In the genomic region with DNA sequence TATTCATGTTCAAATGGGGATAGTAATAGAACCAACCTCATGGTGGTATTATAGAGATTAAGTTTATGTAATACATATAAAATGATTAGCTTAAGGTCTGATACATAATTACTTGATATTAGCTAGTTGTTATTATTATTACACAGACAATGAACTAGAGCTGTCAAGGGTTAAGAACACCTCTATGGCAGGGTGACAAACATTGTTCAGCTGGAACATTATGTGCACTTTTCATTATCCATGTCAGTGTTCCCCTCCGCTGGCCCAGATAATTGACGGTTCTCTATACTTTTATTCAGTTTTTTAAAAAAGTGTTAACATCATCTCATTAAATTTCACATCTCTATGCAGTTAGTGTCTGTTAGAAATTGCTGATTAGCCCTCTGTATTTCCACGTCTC, we compare ENCODE assay signal across 22 cellular contexts.
DNase-seq lines count a peak whose midpoint lies in the region; ATAC-seq and TF ChIP-seq lines count a peak whose summit lies in the region.
"Had no signal": no experiment of that assay in that cellular context is flagged by ENCODE, and none has a peak within 500 bp of the region (broad histone marks: within the 10 kb centered on the region; RNA-seq: fewer than 3 reads in every experiment).

No MANE protein-coding gene starts in this region.

- CTCF ChIA-PET in activated CD8-positive, alpha-beta T cell treated with anti-CD3 and anti-CD28 coated beads for 36 hours (lab: Charles Lee): no interaction called here

- peak overlapping the region; percentile 55; the same call in 1 of the 2 replicates for H3K27ac ChIP-seq in KMS-11

- H3K9me3 Mint-ChIP-seq in memory B cell: peaks cover 9% of the 10 kb centered on the region
- H3K9me3 Mint-ChIP-seq in activated CD8-positive, alpha-beta T cell treated with anti-CD3 and anti-CD28 coated beads for 36 hours: peaks cover 14% of the 10 kb centered on the region

- no peak overlapping the region for H3K4me3 ChIP-seq in KMS-11 (IDR thresholded peaks at IDR 0.05; ENCODE audit: insufficient read depth, low read depth, low read length)

- no peak overlapping the region for H3K9ac ChIP-seq in KMS-11

- no peak overlapping the region for H3K4me3 Mint-ChIP-seq in memory B cell
- H3K4me3 Mint-ChIP-seq in activated CD8-positive, alpha-beta T cell treated with anti-CD3 and anti-CD28 coated beads for 36 hours: no peak overlapping the region
- H3K4me3 Mint-ChIP-seq: CD4-positive, CD25-positive, alpha-beta regulatory T cell had no signal

- peaks cover 10% of the 10 kb centered on the region; the same call in 1 of the 2 replicates for H3K36me3 ChIP-seq in KMS-11 (ENCODE audit: insufficient read depth)
- H3K36me3 ChIP-seq: BE2C had no signal

- peak overlapping the region; percentile 99 for H3K27ac Mint-ChIP-seq in memory B cell
- no peak overlapping the region for H3K27ac Mint-ChIP-seq in activated CD8-positive, alpha-beta T cell treated with anti-CD3 and anti-CD28 coated beads for 36 hours
- H3K27ac Mint-ChIP-seq: CD4-positive, CD25-positive, alpha-beta regulatory T cell had no signal

- peaks cover 35% of the 10 kb centered on the region for H3K4me1 Mint-ChIP-seq in memory B cell
- H3K4me1 Mint-ChIP-seq in activated CD8-positive, alpha-beta T cell treated with anti-CD3 and anti-CD28 coated beads for 36 hours (ENCODE audit: low read depth): peaks cover 12% of the 10 kb centered on the region
- H3K4me1 Mint-ChIP-seq: CD4-positive, CD25-positive, alpha-beta regulatory T cell had no signal

- peaks cover 100% of the 10 kb centered on the region for H3K79me2 ChIP-seq in KMS-11 (ENCODE audit: insufficient read depth, low read depth)

- H3K4me2 ChIP-seq in KMS-11: peak overlapping the region; percentile 79

- no peak for TF ChIP-seq CTCF in KMS-11 (conservative IDR thresholded peaks at IDR 0.05; ENCODE audit: low read depth, low read length)
- TF ChIP-seq CTCF in activated CD8-positive, alpha-beta T cell treated with anti-CD3 and anti-CD28 coated beads for 36 hours (IDR thresholded peaks at IDR 0.05): no peak

- DNase-seq in NCI-H748 (lab: John Stamatoyannopoulos, UW; ENCODE audit: unreplicated experiment) (peak; percentile 66), NCI-H748 treated with DMSO at 0.1 percent for 48 hours (lab: John Stamatoyannopoulos, UW) (no peak), NCI-H146 treated with DMSO at 0.1 percent for 48 hours (lab: John Stamatoyannopoulos, UW; ENCODE audit: unreplicated experiment) (peak; percentile 30), memory B cell (ENCODE audit: low spot score in 2 of 2) (no peak), amniotic stem cell (lab: John Stamatoyannopoulos, UW) (no peak)
- DNase-seq in activated CD8-positive, alpha-beta T cell treated with anti-CD3 and anti-CD28 coated beads for 36 hours: no peak
- DNase-seq: 8988T; BE2C; CD4-positive, CD25-positive, alpha-beta regulatory T cell; COR-L47; DMS 273 treated with DMSO at 0.1 percent for 48 hours; DND-41; GDM1; KBM-7; NCI-H187; NCI-H526; PC-3; RPMI8226; SIG-M5 had no signal

- intact Hi-C loops in activated CD8-positive, alpha-beta T cell treated with anti-CD3 and anti-CD28 coated beads for 36 hours (cut with micrococcal nuclease): no loop called here

- peaks cover 92% of the 10 kb centered on the region for H3K4me1 ChIP-seq in KMS-11 (ENCODE audit: low read depth, poor library complexity, severe bottlenecking)
- H3K4me1 ChIP-seq: BE2C had no signal

- H3K36me3 Mint-ChIP-seq in memory B cell: peaks cover 31% of the 10 kb centered on the region
- no peaks in the 10 kb centered on the region for H3K36me3 Mint-ChIP-seq in activated CD8-positive, alpha-beta T cell treated with anti-CD3 and anti-CD28 coated beads for 36 hours (ENCODE audit: low read depth)
- H3K36me3 Mint-ChIP-seq: CD4-positive, CD25-positive, alpha-beta regulatory T cell had no signal

- no peak overlapping the region for H2AFZ ChIP-seq in KMS-11 (ENCODE audit: low read depth)

- H3K27me3 ChIP-seq in KMS-11 (ENCODE audit: insufficient read depth, low read depth): no peaks in the 10 kb centered on the region
- H3K27me3 ChIP-seq: BE2C had no signal

- peaks cover 7% of the 10 kb centered on the region for H4K20me1 ChIP-seq in KMS-11 (ENCODE audit: insufficient read depth)

- POLR2A ChIA-PET in activated CD8-positive, alpha-beta T cell treated with anti-CD3 and anti-CD28 coated beads for 36 hours (lab: Charles Lee): no interaction called here

- no peaks in the 10 kb centered on the region for H3K27me3 Mint-ChIP-seq in memory B cell
- H3K27me3 Mint-ChIP-seq in activated CD8-positive, alpha-beta T cell treated with anti-CD3 and anti-CD28 coated beads for 36 hours: peaks cover 5% of the 10 kb centered on the region
- H3K27me3 Mint-ChIP-seq: CD4-positive, CD25-positive, alpha-beta regulatory T cell had no signal

- no peak for ATAC-seq in memory B cell (ENCODE audit: low read depth)
- ATAC-seq in activated CD8-positive, alpha-beta T cell treated with anti-CD3 and anti-CD28 coated beads for 36 hours: no peak
- no peak for ATAC-seq in GM18511 (IDR thresholded peaks at IDR 0.05; ENCODE audit: unreplicated experiment)
- ATAC-seq: PC-3, SK-N-SH treated with all-trans-retinoic acid at 6 μM for 48 hours had no signal

Comparison
In these comparisons a context has a peak if more than half of its experiments do, and no peak if none do; other contexts are left out.
1. DNase-seq: peak in NCI-H748 (single experiment) and NCI-H146 treated with DMSO at 0.1 percent for 48 hours (single experiment); none in NCI-H748 treated with DMSO at 0.1 percent for 48 hours (single experiment), memory B cell (0 of 2), amniotic stem cell (single experiment) and activated CD8-positive, alpha-beta T cell treated with anti-CD3 and anti-CD28 coated beads for 36 hours (single experiment).